ENCODE assay signal across 12 cellular contexts in genomic region chr16:85170066-85171003, GRCh38. TPM values are rescaled to one million over a fixed set of nuclear protein-coding genes. Genes with fewer than 3 reads are reported as not detected.
DNase-seq lines count a peak whose midpoint lies in the region; ATAC-seq, FAIRE-seq and TF ChIP-seq lines count a peak whose summit lies in the region.
"Had no signal": no experiment of that assay in that cellular context is flagged by ENCODE, and none has a peak within 500 bp of the region (broad histone marks: within the 10 kb centered on the region; RNA-seq: fewer than 3 reads in every experiment).

No MANE protein-coding gene starts in this region.

- H3K4me1 ChIP-seq in RWPE2 (ENCODE audit: insufficient read depth, poor library complexity, severe bottlenecking) (peaks cover 38% of the 10 kb centered on the region), cardiac muscle cell (ENCODE audit: low read depth) (peaks cover 44% of the 10 kb centered on the region), psoas muscle (peaks cover 63% of the 10 kb centered on the region)

- H3K27ac ChIP-seq in RWPE2 (ENCODE audit: poor library complexity, severe bottlenecking): no peak overlapping the region
- no peak overlapping the region for H3K27ac ChIP-seq in cardiac muscle cell
- H3K27ac ChIP-seq in psoas muscle: peak overlapping the region; percentile 79

- no peaks in the 10 kb centered on the region for H3K36me3 ChIP-seq in RWPE2 (ENCODE audit: low read depth)
- no peaks in the 10 kb centered on the region for H3K36me3 ChIP-seq in cardiac muscle cell
- H3K36me3 ChIP-seq in psoas muscle (ENCODE audit: insufficient read depth in 1 of 2, low read depth in 1 of 2): peaks cover 0 to 3% of the 10 kb centered on the region in 2 donors

- ATAC-seq in RWPE2 (ENCODE audit: low read depth) (no peak), psoas muscle (peak; percentile 67 to 77 (median 76)), HG02840 (IDR thresholded peaks at IDR 0.05; ENCODE audit: low FRiP score, unreplicated experiment) (no peak)

- TF ChIP-seq CTCF in RWPE2 (IDR thresholded peaks at IDR 0.05; ENCODE audit: poor library complexity, severe bottlenecking): no peak
- no peak for TF ChIP-seq CTCF in cardiac muscle cell (IDR thresholded peaks at IDR 0.05; ENCODE audit: low read depth, low read length)
- peak; percentile 23 for TF ChIP-seq CTCF in psoas muscle (IDR thresholded peaks at IDR 0.05)
- no peak for TF ChIP-seq CTCF in D721Med (IDR thresholded peaks at IDR 0.05; ENCODE audit: insufficient read depth, missing control alignments)

- intact Hi-C loops in psoas muscle (cut with DNase I): loop anchor here (2.0 to 5.0 kb wide), 3 partner anchors 42 to 53 kb away; no protein-coding TSS in a partner anchor

- FAIRE-seq in D721Med (lab: Jason Lieb, UNC): no peak

- WGBS in psoas muscle, 3 donors: 36 to 51% (median 40%) methylated on average over 39 to 64 of the region's 64 CpGs

- DNase-seq in DMS 273 (lab: John Stamatoyannopoulos, UW; ENCODE audit: unreplicated experiment): peak; percentile 90
- DNase-seq in RWPE2 (ENCODE audit: low spot score): peak; percentile 59
- DNase-seq in cardiac muscle cell (ENCODE audit: low read depth in 1 of 2, low spot score in 1 of 2): no peak
- peak; percentile 61 to 86 for DNase-seq in psoas muscle
- no peak for DNase-seq in Ammon's horn (ENCODE audit: low spot score)
- no peak for DNase-seq in D721Med (ENCODE audit: insufficient read length, low spot score)
- DNase-seq in SKM-1 treated with dmso at 0.1 percent for 144 hours (lab: John Stamatoyannopoulos, UW; ENCODE audit: unreplicated experiment): no peak
- DNase-seq: activated B cell treated with CpG ODN at 0.5 μM for 24 hours; central memory CD4-positive, alpha-beta T cell; NCI-H187 treated with DMSO at 0.1 percent for 48 hours had no signal

- H3K4me3 ChIP-seq in RWPE2 (ENCODE audit: severe bottlenecking): peak overlapping the region; percentile 48
- peak overlapping the region; percentile 34 for H3K4me3 ChIP-seq in cardiac muscle cell
- peak overlapping the region; percentile 77 for H3K4me3 ChIP-seq in psoas muscle

- no peaks in the 10 kb centered on the region for H3K9me3 ChIP-seq in RWPE2 (ENCODE audit: severe bottlenecking)
- H3K9me3 ChIP-seq in cardiac muscle cell (ENCODE audit: low read depth): no peaks in the 10 kb centered on the region
- no peaks in the 10 kb centered on the region for H3K9me3 ChIP-seq in psoas muscle

- H3K27me3 ChIP-seq in RWPE2 (ENCODE audit: insufficient read depth, poor library complexity, severe bottlenecking) (no peaks in the 10 kb centered on the region), cardiac muscle cell (no peaks in the 10 kb centered on the region), psoas muscle (ENCODE audit: insufficient read depth in 3 of 3, low read length in 2 of 3) (no peaks in the 10 kb centered on the region)

RNA-seq across cellular contexts. Expression of gene CIBAR2, which starts 58.1 kb away (rescaled TPM):
- total RNA-seq in cardiac muscle cell: not detected in 2 replicates
- polyA plus RNA-seq in cardiac muscle cell: not detected in 2 replicates
- total RNA-seq in psoas muscle: under 1 TPM in 1 of 4 donors, not detected in 3; 0.36 TPM
- not detected for polyA plus RNA-seq in psoas muscle
- total RNA-seq: activated B cell treated with CpG ODN at 0.5 μM for 24 hours, neural crest cell had no signal

Comparison
In these comparisons a context has a peak if more than half of its experiments do, and no peak if none do; other contexts are left out.
1. DNase-seq: peak in DMS 273 (single experiment), RWPE2 (single experiment) and psoas muscle (2 of 2); none in cardiac muscle cell (0 of 2), Ammon's horn (single experiment), D721Med (single experiment) and SKM-1 treated with dmso at 0.1 percent for 144 hours (single experiment).
2. ATAC-seq: peak in psoas muscle (4 of 4); none in RWPE2 (single experiment) and HG02840 (single experiment).
3. Peak in every context shown above with its lines, with median percentiles within 50 percentile points of each other: H3K4me3 ChIP-seq.